In the genomic region with DNA sequence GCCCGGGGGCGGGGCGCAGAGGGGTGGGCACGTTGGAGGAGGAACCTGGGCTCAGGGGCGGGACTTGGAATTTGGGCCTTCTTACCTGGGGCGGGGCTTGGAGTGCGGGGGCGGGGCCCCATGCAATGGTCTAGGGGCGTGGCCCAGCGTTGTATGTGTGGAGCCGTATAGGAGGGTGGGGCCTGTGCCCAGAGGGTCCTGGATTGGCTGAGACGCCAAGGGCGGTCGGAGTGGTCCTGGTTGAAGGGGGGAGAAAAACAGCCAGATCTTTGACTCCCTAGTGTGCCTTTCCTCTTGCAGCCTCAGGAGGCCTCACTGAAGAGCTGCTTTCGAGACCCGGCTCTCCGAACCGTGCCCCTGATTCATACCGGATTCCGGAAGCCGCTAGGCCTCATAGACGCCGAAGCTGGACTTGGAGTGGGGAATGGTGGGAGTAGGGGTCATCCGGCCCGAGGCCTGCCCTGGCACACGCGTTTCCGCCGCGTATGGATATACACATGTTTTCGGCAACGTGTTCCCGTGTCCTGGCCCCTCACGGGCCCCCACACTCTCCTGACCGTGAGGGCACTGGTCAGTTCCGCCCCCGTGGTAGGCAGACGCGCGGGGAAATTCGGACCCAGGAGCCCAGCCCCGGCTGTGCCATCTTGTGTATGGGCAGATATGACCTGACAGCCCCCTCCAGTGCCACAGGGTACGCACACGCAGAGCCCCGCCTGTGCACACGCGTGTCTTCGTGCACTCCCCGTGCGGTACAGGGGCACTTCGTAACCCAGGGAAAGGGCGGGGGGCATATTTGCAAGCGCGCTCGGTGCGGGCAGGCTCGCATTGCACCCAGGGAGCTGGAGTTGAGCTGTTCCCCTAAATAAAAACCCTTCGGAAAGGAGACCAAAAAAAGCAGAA, we compare ENCODE assay signal across 8 cellular contexts.
A peak's percentile ranks its signal among the peaks of the same experiment; 100 is the strongest.
DNase-seq lines count a peak whose midpoint lies in the region; ATAC-seq lines count a peak whose summit lies in the region.

No MANE protein-coding gene starts in this region.

- peak; percentile 59 for ATAC-seq in GM18867 (IDR thresholded peaks at IDR 0.05; ENCODE audit: unreplicated experiment)
- ATAC-seq in HG03108 (IDR thresholded peaks at IDR 0.05; ENCODE audit: unreplicated experiment), result peak; percentile 70

- DNase-seq in ACHN (peak; percentile 95), NCI-H345 (lab: John Stamatoyannopoulos, UW) (peak; percentile 96), iris pigment epithelial cell (ENCODE audit: low read depth) (peak; percentile 96)
- peak; percentile 73 to 87 (median 79) for DNase-seq in activated CD4-positive, CD25-positive, alpha-beta regulatory T cell (lab: John Stamatoyannopoulos, UW)
- peak; percentile 94 for DNase-seq in central memory CD4-positive, alpha-beta T cell
- DNase-seq in stimulated activated CD4-positive, alpha-beta T cell treated with anti-CD3 and anti-CD28 coated beads, Interleukin-12 subunit alpha, Interleukin-12 subunit beta, amount 100 ng/mL, for 24 hours (ENCODE audit: low read depth in 2 of 2), result peak; percentile 83 to 94

- in situ Hi-C loops in ACHN (cut with HindIII; ENCODE audit: low pct_ligation_motif_present, low pct_unique_long_range_greater_than_20kb, low sequenced_read_pairs), result no loop called here

Comparison
In these comparisons a context has a peak if more than half of its experiments do, and no peak if none do; other contexts are left out.
1. Peak in every context shown above with its lines: DNase-seq and ATAC-seq.